In genomic region chr15:38647683-38648082, GRCh38 we compare ENCODE assay signal across 9 cellular contexts.
DNase-seq lines count a peak whose midpoint lies in the region; ATAC-seq and TF ChIP-seq lines count a peak whose summit lies in the region.
"Had no signal": no experiment of that assay in that cellular context is flagged by ENCODE, and none has a peak within 500 bp of the region (broad histone marks: within the 10 kb centered on the region; RNA-seq: fewer than 3 reads in every experiment).

No MANE protein-coding gene starts in this region.

- H3K4me3 ChIP-seq in DND-41 (ENCODE audit: low read depth in 1 of 2, low read length in 2 of 2): no peak overlapping the region
- H3K4me3 ChIP-seq in Loucy (ENCODE audit: low read length, poor library complexity, severe bottlenecking): no peak overlapping the region
- no peak overlapping the region for H3K4me3 ChIP-seq in dorsolateral prefrontal cortex

- H3K4me1 Mint-ChIP-seq in nephron progenitor cell: peaks cover 22% of the 10 kb centered on the region

- H3K9me2 ChIP-seq in Loucy (replicated peaks; ENCODE audit: low read depth, low read length): no peaks in the 10 kb centered on the region

- H3K27ac ChIP-seq in DND-41 (ENCODE audit: low read length): no peak overlapping the region
- H3K27ac ChIP-seq in dorsolateral prefrontal cortex: peak overlapping the region in 1 of 59 donors; percentile 16

- H3K27me3 ChIP-seq in DND-41 (ENCODE audit: insufficient read depth, low read length, poor library complexity) (no peaks in the 10 kb centered on the region), Loucy (ENCODE audit: insufficient read depth, low read length, poor library complexity, severe bottlenecking) (no peaks in the 10 kb centered on the region), dorsolateral prefrontal cortex (peaks cover 0 to 8% (median 0%) of the 10 kb centered on the region in 45 donors)

- peaks cover 11% of the 10 kb centered on the region for H3F3A ChIP-seq in Loucy (ENCODE audit: low read depth)

- H3K79me2 ChIP-seq in DND-41 (ENCODE audit: insufficient read depth, low read length) (no peaks in the 10 kb centered on the region), Loucy (ENCODE audit: insufficient read depth, low read length) (no peaks in the 10 kb centered on the region)

- no peaks in the 10 kb centered on the region for H4K20me1 ChIP-seq in DND-41 (ENCODE audit: insufficient read depth, low read length)
- H4K20me1 ChIP-seq in Loucy (ENCODE audit: insufficient read depth, low read length, poor library complexity, severe bottlenecking): no peaks in the 10 kb centered on the region

- peaks cover 35% of the 10 kb centered on the region for H3K4me1 ChIP-seq in DND-41 (ENCODE audit: insufficient read depth, low read length)
- H3K4me1 ChIP-seq in Loucy (ENCODE audit: insufficient read depth, low read length, poor library complexity, severe bottlenecking): peaks cover 26% of the 10 kb centered on the region

- no peak overlapping the region for H3K27ac Mint-ChIP-seq in nephron progenitor cell

- ATAC-seq in DND-41 (ENCODE audit: insufficient read depth, low read depth): no peak
- ATAC-seq in HG03565 (IDR thresholded peaks at IDR 0.05; ENCODE audit: unreplicated experiment): no peak
- ATAC-seq in GM18517 (IDR thresholded peaks at IDR 0.05; ENCODE audit: unreplicated experiment): no peak

- no peak overlapping the region for H3K9ac ChIP-seq in DND-41 (ENCODE audit: low read depth, low read length)
- no peak overlapping the region for H3K9ac ChIP-seq in Loucy (ENCODE audit: low read depth, low read length, poor library complexity, severe bottlenecking)

- H3K4me3 Mint-ChIP-seq in nephron progenitor cell: no peak overlapping the region
- H3K4me3 Mint-ChIP-seq: stimulated activated naive CD8-positive, alpha-beta T cell treated with anti-CD3 and anti-CD28 coated beads, Interleukin-15, Interleukin-2, amounts not matched to agents 100 ng/mL and 50 ng/mL, for 24 hours had no signal

- H3K9me3 ChIP-seq in DND-41 (ENCODE audit: insufficient read depth, low read length, severe bottlenecking) (no peaks in the 10 kb centered on the region), Loucy (ENCODE audit: insufficient read depth, low read depth, low read length) (no peaks in the 10 kb centered on the region)

- no peaks in the 10 kb centered on the region for H3K36me3 Mint-ChIP-seq in nephron progenitor cell (ENCODE audit: low read depth)

- H2AFZ ChIP-seq in DND-41 (ENCODE audit: low read depth, low read length): no peak overlapping the region
- no peak overlapping the region for H2AFZ ChIP-seq in Loucy (ENCODE audit: low read length)

- intact Hi-C loops in dorsolateral prefrontal cortex (cut with DNase I): no loop called here

- DNase-seq in DND-41: no peak
- peak in 1 of 10 donors; percentile 45 for DNase-seq in dorsolateral prefrontal cortex
- no peak for DNase-seq in nephron progenitor cell
- no peak for DNase-seq in middle frontal gyrus (ENCODE audit: extremely low spot score, low spot score)
- DNase-seq: activated CD4-positive, CD25-positive, alpha-beta regulatory T cell treated with anti-CD3 and anti-CD28 coated beads, Interleukin-2, amount 50 U/mL, for 72 hours had no signal

- peaks cover 18% of the 10 kb centered on the region for H3K9me3 Mint-ChIP-seq in nephron progenitor cell
- H3K9me3 Mint-ChIP-seq: stimulated activated naive CD8-positive, alpha-beta T cell treated with anti-CD3 and anti-CD28 coated beads, Interleukin-15, Interleukin-2, amounts not matched to agents 100 ng/mL and 50 ng/mL, for 24 hours had no signal

- H3K36me3 ChIP-seq in DND-41 (ENCODE audit: insufficient read depth, low read length) (no peaks in the 10 kb centered on the region), Loucy (ENCODE audit: insufficient read depth, low read length) (no peaks in the 10 kb centered on the region)

- TF ChIP-seq CTCF in DND-41 (IDR thresholded peaks at IDR 0.05; ENCODE audit: borderline replicate concordance, extremely low read depth, low read length, poor library complexity, severe bottlenecking) (peak; percentile 20), Loucy (conservative IDR thresholded peaks at IDR 0.05; ENCODE audit: low read length) (peak; percentile 41), dorsolateral prefrontal cortex (IDR thresholded peaks at IDR 0.05 in 54 of 56, conservative IDR thresholded peaks at IDR 0.05 in 2 of 56; ENCODE audit: low read depth in 1 of 56, partially characterized antibody in 56 of 56) (peak in 44 of 56 donors; percentile 9 to 52 (median 32)), nephron progenitor cell (IDR thresholded peaks at IDR 0.05) (peak; percentile 33)

- H3K4me2 ChIP-seq in DND-41 (ENCODE audit: insufficient read depth, low read length) (no peak overlapping the region), Loucy (ENCODE audit: low read depth, low read length, poor library complexity, severe bottlenecking) (no peak overlapping the region)

- peaks cover 5% of the 10 kb centered on the region for H3K27me3 Mint-ChIP-seq in nephron progenitor cell (ENCODE audit: low read depth, poor library complexity)
- H3K27me3 Mint-ChIP-seq: stimulated activated naive CD8-positive, alpha-beta T cell treated with anti-CD3 and anti-CD28 coated beads, Interleukin-15, Interleukin-2, amounts not matched to agents 100 ng/mL and 50 ng/mL, for 24 hours had no signal
